19 cellular contexts compared by ENCODE assay signal in the genomic region with DNA sequence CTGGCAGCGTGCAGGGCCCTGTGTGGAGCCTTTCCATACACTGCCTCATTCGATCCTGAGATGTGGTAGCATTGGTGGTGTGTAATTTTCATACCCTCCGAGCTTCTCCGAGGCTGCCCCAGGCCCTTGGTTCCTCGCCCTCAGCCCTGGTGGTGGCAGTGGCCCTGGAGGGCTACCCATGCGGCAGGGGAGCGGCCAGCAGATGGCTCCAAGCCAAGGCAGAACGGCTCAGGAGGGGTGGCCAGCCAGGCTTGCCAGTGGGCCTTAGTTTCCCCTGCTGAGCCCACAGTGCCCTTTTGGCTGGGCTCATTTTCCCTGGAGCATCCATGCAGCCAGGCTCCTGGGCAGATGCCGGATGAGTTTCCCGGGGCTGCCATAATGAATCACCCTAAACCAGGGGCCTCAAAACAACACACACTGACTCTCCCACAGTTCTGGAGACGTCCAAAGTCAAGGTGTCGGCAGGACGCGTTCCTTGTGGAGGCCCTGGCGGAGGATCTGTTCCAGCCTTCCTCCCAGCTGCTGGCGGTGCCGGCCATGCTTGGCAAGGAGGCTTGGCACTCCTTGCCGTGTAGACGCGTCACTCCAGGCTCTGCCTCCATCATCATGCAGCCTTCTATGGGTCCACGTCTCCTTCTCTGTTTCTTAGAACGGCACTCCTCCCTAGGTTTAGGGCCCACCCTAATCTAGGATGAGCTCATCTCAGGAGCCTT.
"Had no signal": no experiment of that assay in that cellular context is flagged by ENCODE, and none has a peak within 500 bp of the region (broad histone marks: within the 10 kb centered on the region; RNA-seq: fewer than 3 reads in every experiment).

No MANE protein-coding gene starts in this region.

- H3K9me3 Mint-ChIP-seq: activated CD4-positive, alpha-beta memory T cell treated with anti-CD3 and anti-CD28 coated beads, Interleukin-2, amount 10 ng/mL, durations not matched to agents 7 days and 5 days; activated naive CD4-positive, alpha-beta T cell treated with anti-CD3 and anti-CD28 coated beads, Interleukin-2, amount 10 ng/mL, durations not matched to agents 7 days and 5 days; activated T-cell treated with anti-CD3 and anti-CD28 coated beads, Interleukin-2, amount 50 U/mL, for 24 hours; naive B cell had no signal

- H3K27ac ChIP-seq: esophagus muscularis mucosa, left lung, neutrophil, skin epidermis, VCaP had no signal

- H3K27ac Mint-ChIP-seq: activated CD4-positive, alpha-beta memory T cell treated with anti-CD3 and anti-CD28 coated beads, Interleukin-2, amount 10 ng/mL, durations not matched to agents 7 days and 5 days; activated naive CD4-positive, alpha-beta T cell treated with anti-CD3 and anti-CD28 coated beads, Interleukin-2, amount 10 ng/mL, durations not matched to agents 7 days and 5 days; activated T-cell treated with anti-CD3 and anti-CD28 coated beads, Interleukin-2, amount 50 U/mL, for 24 hours; naive B cell had no signal

- ATAC-seq: left lung had no signal

- DNase-seq: activated CD4-positive, alpha-beta memory T cell treated with anti-CD3 and anti-CD28 coated beads, Interleukin-2, amount 10 ng/mL, durations not matched to agents 7 days and 5 days; activated CD4-positive, alpha-beta T cell treated with anti-CD3 and anti-CD28 coated beads for 4 hours; activated naive CD4-positive, alpha-beta T cell treated with anti-CD3 and anti-CD28 coated beads, Interleukin-2, amount 10 ng/mL, durations not matched to agents 7 days and 5 days; activated T-cell treated with anti-CD3 and anti-CD28 coated beads, Interleukin-2, amount 50 U/mL, for 24 hours; amniotic stem cell; foreskin fibroblast; hippocampal formation; mammary epithelial cell; naive B cell; stimulated activated CD4-positive, alpha-beta T cell treated with anti-CD3 and anti-CD28 coated beads, Interleukin-15, amount 100 ng/mL, for 24 hours; stimulated activated CD4-positive, alpha-beta T cell treated with anti-CD3 and anti-CD28 coated beads, Interleukin-4, amount 100 ng/mL, for 1 hour; stimulated activated naive CD4-positive, alpha-beta T cell treated with Interleukin-2 at 50 U/mL for 16 hours; T-helper 9 cell; transverse colon had no signal

- H3K4me3 ChIP-seq: esophagus muscularis mucosa, left lung, skin epidermis, transverse colon had no signal

- H3K9me3 ChIP-seq: esophagus muscularis mucosa, left lung, neutrophil, transverse colon had no signal

- H3K36me3 Mint-ChIP-seq: activated naive CD4-positive, alpha-beta T cell treated with anti-CD3 and anti-CD28 coated beads, Interleukin-2, amount 10 ng/mL, durations not matched to agents 7 days and 5 days; naive B cell had no signal

- H3K27me3 ChIP-seq: esophagus muscularis mucosa, transverse colon had no signal

- H3K36me3 ChIP-seq: esophagus muscularis mucosa, left lung, neutrophil, transverse colon had no signal

- H3K27me3 Mint-ChIP-seq: activated CD4-positive, alpha-beta memory T cell treated with anti-CD3 and anti-CD28 coated beads, Interleukin-2, amount 10 ng/mL, durations not matched to agents 7 days and 5 days; activated T-cell treated with anti-CD3 and anti-CD28 coated beads, Interleukin-2, amount 50 U/mL, for 24 hours had no signal

- H3K4me3 Mint-ChIP-seq: activated CD4-positive, alpha-beta memory T cell treated with anti-CD3 and anti-CD28 coated beads, Interleukin-2, amount 10 ng/mL, durations not matched to agents 7 days and 5 days; activated naive CD4-positive, alpha-beta T cell treated with anti-CD3 and anti-CD28 coated beads, Interleukin-2, amount 10 ng/mL, durations not matched to agents 7 days and 5 days; activated T-cell treated with anti-CD3 and anti-CD28 coated beads, Interleukin-2, amount 50 U/mL, for 24 hours; naive B cell had no signal
